Comparison of ENCODE assay signal across 34 cellular contexts in the genomic region with DNA sequence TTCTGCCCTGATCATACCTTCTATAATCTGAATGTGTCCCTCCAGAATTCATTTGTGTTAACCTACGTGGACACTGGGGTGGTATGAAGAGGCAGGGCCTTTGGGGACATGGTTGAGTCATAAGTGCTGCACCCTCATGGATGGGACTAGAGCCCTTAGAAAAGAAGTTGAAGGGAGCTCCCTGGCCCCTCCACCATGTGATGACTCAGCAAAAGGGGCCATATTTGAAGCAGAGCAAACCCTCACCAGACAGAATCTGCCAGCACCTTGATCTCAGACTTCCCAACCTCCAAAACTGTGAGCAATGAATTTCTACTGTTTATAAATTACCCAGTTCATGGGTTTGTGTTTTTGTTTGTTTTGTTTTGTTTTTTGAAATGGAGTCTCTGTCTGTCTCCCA. TPM values are rescaled to one million over a fixed set of nuclear protein-coding genes. Genes with fewer than 3 reads are reported as not detected.
"Had no signal": no experiment of that assay in that cellular context is flagged by ENCODE, and none has a peak within 500 bp of the region (broad histone marks: within the 10 kb centered on the region; RNA-seq: fewer than 3 reads in every experiment).

No MANE protein-coding gene starts in this region.

- H3K36me3 Mint-ChIP-seq: immature natural killer cell; naive thymus-derived CD8-positive, alpha-beta T cell; stimulated activated effector memory CD8-positive, alpha-beta T cell treated with anti-CD3 and anti-CD28 coated beads, Interleukin-12 subunit alpha, Interleukin-12 subunit beta, amount 100 ng/mL, for 72 hours had no signal

- H3K36me3 ChIP-seq: left lung, lower lobe of right lung, pancreas, prostate gland, sigmoid colon, spleen, suprapubic skin, thoracic aorta, tibial artery, upper lobe of right lung had no signal

- H3K27ac Mint-ChIP-seq: immature natural killer cell; naive thymus-derived CD8-positive, alpha-beta T cell; nephron; stimulated activated effector memory CD8-positive, alpha-beta T cell treated with anti-CD3 and anti-CD28 coated beads, Interleukin-12 subunit alpha, Interleukin-12 subunit beta, amount 100 ng/mL, for 72 hours; stimulated activated naive CD8-positive, alpha-beta T cell treated with anti-CD3 and anti-CD28 coated beads, Interleukin-15, Interleukin-2, amounts not matched to agents 100 ng/mL and 50 ng/mL, for 24 hours had no signal

- H3K27me3 ChIP-seq: pancreas had no signal

- H3K9me3 ChIP-seq: left lung, lower lobe of right lung, pancreas, prostate gland, sigmoid colon, spleen, suprapubic skin, thoracic aorta, tibial artery, upper lobe of right lung had no signal

- H3K4me1 ChIP-seq: pancreas had no signal

- H3K4me3 Mint-ChIP-seq: immature natural killer cell; naive thymus-derived CD8-positive, alpha-beta T cell; nephron; neural crest cell; stimulated activated effector memory CD8-positive, alpha-beta T cell treated with anti-CD3 and anti-CD28 coated beads, Interleukin-12 subunit alpha, Interleukin-12 subunit beta, amount 100 ng/mL, for 72 hours; stimulated activated naive CD8-positive, alpha-beta T cell treated with anti-CD3 and anti-CD28 coated beads, Interleukin-15, Interleukin-2, amounts not matched to agents 100 ng/mL and 50 ng/mL, for 24 hours had no signal

- FAIRE-seq: islet of Langerhans, kidney, pancreas, small intestine, urothelium cell line had no signal

- H3K4me3 ChIP-seq: left lung, lower lobe of right lung, pancreas, prostate gland, sigmoid colon, spleen, suprapubic skin, thoracic aorta, tibial artery, upper lobe of right lung had no signal

- ATAC-seq: left colon; left lung; lower lobe of right lung; naive thymus-derived CD8-positive, alpha-beta T cell; pancreas; right cardiac atrium; stimulated activated effector memory CD8-positive, alpha-beta T cell treated with anti-CD3 and anti-CD28 coated beads, Interleukin-12 subunit alpha, Interleukin-12 subunit beta, amount 100 ng/mL, for 72 hours; upper lobe of right lung had no signal

- H3K27ac ChIP-seq: left lung, lower lobe of right lung, pancreas, prostate gland, sigmoid colon, spleen, suprapubic skin, thoracic aorta, tibial artery, upper lobe of right lung had no signal

- H3K9me3 Mint-ChIP-seq: immature natural killer cell; nephron; neural crest cell; stimulated activated effector memory CD8-positive, alpha-beta T cell treated with anti-CD3 and anti-CD28 coated beads, Interleukin-12 subunit alpha, Interleukin-12 subunit beta, amount 100 ng/mL, for 72 hours; stimulated activated naive CD8-positive, alpha-beta T cell treated with anti-CD3 and anti-CD28 coated beads, Interleukin-15, Interleukin-2, amounts not matched to agents 100 ng/mL and 50 ng/mL, for 24 hours had no signal

- H3K4me1 Mint-ChIP-seq: nephron, neural crest cell had no signal

- DNase-seq: immature natural killer cell; kidney; left colon; left lung; lower lobe of right lung; mammary epithelial cell; mesenchymal stem cell; naive thymus-derived CD8-positive, alpha-beta T cell; nucleus accumbens; pancreas; posterior cingulate gyrus; retina; right cardiac atrium; sigmoid colon; small intestine; spleen; stimulated activated CD4-positive, alpha-beta T cell treated with anti-CD3 and anti-CD28 coated beads, Interleukin-4, amount 100 ng/mL, for 24 hours; stimulated activated naive CD4-positive, alpha-beta T cell; tibial artery; trophoblast cell; upper lobe of right lung had no signal

RNA-seq across cellular contexts. Expression of a gene that starts 31.4 kb away (rescaled TPM):
- total RNA-seq: left colon; liver; lower lobe of right lung; mucosa of gallbladder; naive thymus-derived CD8-positive, alpha-beta T cell; spleen had no signal
- polyA plus RNA-seq: immature natural killer cell; mammary epithelial cell; naive thymus-derived CD8-positive, alpha-beta T cell had no signal

RNA-seq across cellular contexts. Expression of a gene that starts 33.4 kb away (rescaled TPM):
- total RNA-seq: liver; mammary epithelial cell; naive thymus-derived CD8-positive, alpha-beta T cell; neural crest cell; osteoblast; subcutaneous adipose tissue had no signal
- polyA plus RNA-seq: liver; mammary epithelial cell; naive thymus-derived CD8-positive, alpha-beta T cell had no signal

RNA-seq across cellular contexts. Expression of a gene that starts 48.6 kb away (rescaled TPM):
- total RNA-seq: mammary epithelial cell; naive thymus-derived CD8-positive, alpha-beta T cell; neural crest cell; osteoblast had no signal
- polyA plus RNA-seq: immature natural killer cell; mammary epithelial cell; naive thymus-derived CD8-positive, alpha-beta T cell had no signal
